Comparison of ENCODE assay signal across 11 cellular contexts in genomic region chr1:12549106-12549459, GRCh38.
DNase-seq lines count a peak whose midpoint lies in the region; ATAC-seq and TF ChIP-seq lines count a peak whose summit lies in the region.
"Had no signal": no experiment of that assay in that cellular context is flagged by ENCODE, and none has a peak within 500 bp of the region (broad histone marks: within the 10 kb centered on the region; RNA-seq: fewer than 3 reads in every experiment).

No MANE protein-coding gene starts in this region.

- CTCF ChIA-PET in PC-3 (lab: Charles Lee), result no interaction called here

- BruUV-seq in PC-3 (replicated peaks; lab: Mats Ljungman, UMichigan), result no TSS peak

- no peaks in the 10 kb centered on the region for H3K79me2 ChIP-seq in PC-3 (ENCODE audit: low read length)

- 44 to 56% methylated on average over 22 of the region's 22 CpGs for WGBS in esophagus, 2 donors
- whole genome bisulfite sequencing in upper lobe of left lung, 2 donors, result 31 to 76% methylated on average over 7 to 21 of the region's 22 CpGs

- no peak overlapping the region for H3K27ac Mint-ChIP-seq in activated CD4-positive, alpha-beta T cell treated with anti-CD3 and anti-CD28 coated beads, Interleukin-2, amount 10 ng/mL, durations not matched to agents 24 days and 14 days
- H3K27ac Mint-ChIP-seq: activated CD4-positive, alpha-beta memory T cell treated with anti-CD3 and anti-CD28 coated beads for 36 hours had no signal

- H2AFZ ChIP-seq in PC-3 (ENCODE audit: low read length), result no peak overlapping the region

- ATAC-seq in PC-3 (no peak), mucosa of descending colon (peak; percentile 31), upper lobe of left lung (ENCODE audit: low FRiP score in 2 of 2) (peak in 1 of 2 donors; percentile 82)

- no peak overlapping the region for H3K4me3 Mint-ChIP-seq in activated CD4-positive, alpha-beta T cell treated with anti-CD3 and anti-CD28 coated beads, Interleukin-2, amount 10 ng/mL, durations not matched to agents 24 days and 14 days
- H3K4me3 Mint-ChIP-seq: activated CD4-positive, alpha-beta memory T cell treated with anti-CD3 and anti-CD28 coated beads for 36 hours had no signal

- H3K36me3 ChIP-seq in PC-3 (ENCODE audit: low read depth, low read length) (no peaks in the 10 kb centered on the region), esophagus (ENCODE audit: control insufficient read depth in 2 of 2, insufficient read depth in 2 of 2, low read length in 1 of 2) (no peaks in the 10 kb centered on the region), mucosa of descending colon (ENCODE audit: low read depth) (no peaks in the 10 kb centered on the region), upper lobe of left lung (no peaks in the 10 kb centered on the region)

- peaks cover 2% of the 10 kb centered on the region for H3K9me3 Mint-ChIP-seq in activated CD4-positive, alpha-beta T cell treated with anti-CD3 and anti-CD28 coated beads, Interleukin-2, amount 10 ng/mL, durations not matched to agents 24 days and 14 days
- H3K9me3 Mint-ChIP-seq: activated CD4-positive, alpha-beta memory T cell treated with anti-CD3 and anti-CD28 coated beads for 36 hours; neural crest cell had no signal

- H3K9me2 ChIP-seq in PC-3 (replicated peaks; ENCODE audit: low read length), result no peaks in the 10 kb centered on the region

- H3F3A ChIP-seq in PC-3 (ENCODE audit: low read length, unreplicated experiment), result no peaks in the 10 kb centered on the region

- TF ChIP-seq CTCF in PC-3 (conservative IDR thresholded peaks at IDR 0.05; ENCODE audit: low read depth, low read length) (no peak), mucosa of descending colon (IDR thresholded peaks at IDR 0.05) (no peak), upper lobe of left lung (IDR thresholded peaks at IDR 0.05) (no peak)

- H3K4me1 ChIP-seq in PC-3 (ENCODE audit: insufficient read depth, low read length) (peaks cover 18% of the 10 kb centered on the region), esophagus (ENCODE audit: control insufficient read depth in 2 of 2, insufficient read depth in 2 of 2, low read length in 1 of 2) (peaks cover 5 to 6% of the 10 kb centered on the region in 2 donors), mucosa of descending colon (ENCODE audit: low read depth) (peaks cover 5% of the 10 kb centered on the region), upper lobe of left lung (peaks cover 18 to 52% (median 32%) of the 10 kb centered on the region in 4 donors)

- no peaks in the 10 kb centered on the region for H3K36me3 Mint-ChIP-seq in activated CD4-positive, alpha-beta T cell treated with anti-CD3 and anti-CD28 coated beads, Interleukin-2, amount 10 ng/mL, durations not matched to agents 24 days and 14 days (ENCODE audit: low read depth)
- H3K36me3 Mint-ChIP-seq: activated CD4-positive, alpha-beta memory T cell treated with anti-CD3 and anti-CD28 coated beads for 36 hours had no signal

- H3K4me3 ChIP-seq in PC-3 (ENCODE audit: low read length), result no peak overlapping the region
- H3K4me3 ChIP-seq in esophagus (ENCODE audit: low read depth in 1 of 2, low read length in 2 of 2), result no peak overlapping the region
- no peak overlapping the region for H3K4me3 ChIP-seq in mucosa of descending colon
- no peak overlapping the region for H3K4me3 ChIP-seq in upper lobe of left lung

- H3K27me3 ChIP-seq in PC-3 (ENCODE audit: low read length), result no peaks in the 10 kb centered on the region
- H3K27me3 ChIP-seq in esophagus (ENCODE audit: control insufficient read depth in 1 of 2, insufficient read depth in 2 of 2, low read length in 2 of 2), result no peaks in the 10 kb centered on the region
- H3K27me3 ChIP-seq in upper lobe of left lung, result no peaks in the 10 kb centered on the region

- DNase-seq in PC-3, result no peak
- DNase-seq in mucosa of descending colon, result peak in 1 of 3 donors; percentile 65
- peak in 1 of 2 donors; percentile 90 for DNase-seq in upper lobe of left lung
- no peak for DNase-seq in HUDEP-2 (lab: John Stamatoyannopoulos, UW; ENCODE audit: unreplicated experiment in 76 of 76)
- no peak for DNase-seq in activated CD4-positive, alpha-beta T cell treated with anti-CD3 and anti-CD28 coated beads, Interleukin-2, amount 10 ng/mL, durations not matched to agents 24 days and 14 days
- DNase-seq in effector CD8-positive, alpha-beta T cell (lab: John Stamatoyannopoulos, UW), result no peak
- DNase-seq: GF-D8, NCI-H2081 had no signal

- H3K4me1 Mint-ChIP-seq in activated CD4-positive, alpha-beta T cell treated with anti-CD3 and anti-CD28 coated beads, Interleukin-2, amount 10 ng/mL, durations not matched to agents 24 days and 14 days, result peaks cover 3% of the 10 kb centered on the region

- H3K27ac ChIP-seq in PC-3 (ENCODE audit: low read length) (peak overlapping the region; percentile 81), esophagus (ENCODE audit: low read depth in 2 of 2, low read length in 1 of 2) (peak overlapping the region; percentile 48 to 56), upper lobe of left lung (peak overlapping the region; percentile 9 to 72 (median 51))

- H3K27me3 Mint-ChIP-seq in activated CD4-positive, alpha-beta T cell treated with anti-CD3 and anti-CD28 coated beads, Interleukin-2, amount 10 ng/mL, durations not matched to agents 24 days and 14 days, result peaks cover 7% of the 10 kb centered on the region

- no peak for TF ChIP-seq POLR2A in upper lobe of left lung (IDR thresholded peaks at IDR 0.05)

- peak overlapping the region; percentile 39 for H3K9ac ChIP-seq in PC-3 (ENCODE audit: low read length)

- H4K20me1 ChIP-seq in PC-3 (ENCODE audit: low read length), result no peaks in the 10 kb centered on the region

- no peaks in the 10 kb centered on the region for H3K9me3 ChIP-seq in PC-3 (ENCODE audit: low read length)
- H3K9me3 ChIP-seq in esophagus (ENCODE audit: control insufficient read depth in 2 of 2, insufficient read depth in 1 of 2, low read depth in 1 of 2, low read length in 1 of 2), result no peaks in the 10 kb centered on the region
- H3K9me3 ChIP-seq in mucosa of descending colon, result no peaks in the 10 kb centered on the region
- H3K9me3 ChIP-seq in upper lobe of left lung, result no peaks in the 10 kb centered on the region

- POLR2A ChIA-PET in PC-3 (lab: Charles Lee; ENCODE audit: unreplicated experiment), result interaction anchor here (0.7 kb wide), 1 partner anchor 68 kb away, joined by 4 read pairs; no protein-coding TSS in a partner anchor

- H3K4me2 ChIP-seq in PC-3 (ENCODE audit: low read length), result peak overlapping the region; percentile 76

- TF ChIP-seq EP300 in upper lobe of left lung (IDR thresholded peaks at IDR 0.05), result no peak

- intact Hi-C loops in PC-3 (cut with micrococcal nuclease) (loop anchor here (1.0 kb wide), 2 partner anchors 47 to 71 kb away; no protein-coding TSS in a partner anchor), mucosa of descending colon (cut with DNase I, micrococcal nuclease) (no loop called here)
- intact Hi-C loops in activated CD4-positive, alpha-beta T cell treated with anti-CD3 and anti-CD28 coated beads, Interleukin-2, amount 10 ng/mL, durations not matched to agents 24 days and 14 days (cut with micrococcal nuclease), result no loop called here
